In the genomic region with DNA sequence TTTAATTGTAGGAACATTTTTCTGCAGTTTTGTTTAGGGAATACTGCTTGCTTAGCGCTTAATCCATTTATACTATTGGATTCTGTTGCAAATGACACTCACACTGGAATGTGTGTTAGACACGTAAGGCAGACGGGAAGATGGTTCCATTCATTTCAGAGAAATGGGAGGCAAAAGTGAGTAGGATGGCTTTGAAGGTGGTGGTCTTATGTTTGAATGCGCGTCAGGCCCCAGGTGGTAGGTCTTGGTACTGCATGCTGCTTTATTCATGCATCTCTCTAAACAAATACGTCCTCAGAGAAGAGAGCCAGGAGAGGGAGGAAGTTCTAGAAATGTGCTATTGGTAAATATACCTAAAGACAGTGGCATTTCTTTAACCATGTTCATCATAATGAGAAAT, we compare ENCODE assay signal across 1 cellular context.
TF ChIP-seq lines count a peak whose summit lies in the region.

No MANE protein-coding gene starts in this region.

TF ChIP-seq in SK-N-SH, 30 proteins besides CTCF, POLR2A, EP300 and RAD21 (continued from another document):
- TF ChIP-seq IRF3 (IDR thresholded peaks at IDR 0.05; ENCODE audit: low read depth, low read length) (no peak), TEAD4 (IDR thresholded peaks at IDR 0.05; ENCODE audit: borderline replicate concordance, insufficient read depth) (no peak), NFIC (IDR thresholded peaks at IDR 0.05; ENCODE audit: borderline replicate concordance) (no peak), GATA2 (CRISPR knock-in tag; IDR thresholded peaks at IDR 0.05) (no peak), JUND (IDR thresholded peaks at IDR 0.05) (no peak), EZH2phosphoT487 (IDR thresholded peaks at IDR 0.05; ENCODE audit: borderline replicate concordance, low read depth) (no peak), MEF2A (IDR thresholded peaks at IDR 0.05; ENCODE audit: borderline replicate concordance, low read depth) (no peak), RCOR1 (IDR thresholded peaks at IDR 0.05; ENCODE audit: low read length) (no peak), SMC3 (IDR thresholded peaks at IDR 0.05; ENCODE audit: low read depth, low read length) (no peak), PBX3 (IDR thresholded peaks at IDR 0.05) (no peak), SIN3A (IDR thresholded peaks at IDR 0.05; ENCODE audit: borderline replicate concordance, low read depth, low read length) (no peak)
- TF ChIP-seq, protein P1, sequence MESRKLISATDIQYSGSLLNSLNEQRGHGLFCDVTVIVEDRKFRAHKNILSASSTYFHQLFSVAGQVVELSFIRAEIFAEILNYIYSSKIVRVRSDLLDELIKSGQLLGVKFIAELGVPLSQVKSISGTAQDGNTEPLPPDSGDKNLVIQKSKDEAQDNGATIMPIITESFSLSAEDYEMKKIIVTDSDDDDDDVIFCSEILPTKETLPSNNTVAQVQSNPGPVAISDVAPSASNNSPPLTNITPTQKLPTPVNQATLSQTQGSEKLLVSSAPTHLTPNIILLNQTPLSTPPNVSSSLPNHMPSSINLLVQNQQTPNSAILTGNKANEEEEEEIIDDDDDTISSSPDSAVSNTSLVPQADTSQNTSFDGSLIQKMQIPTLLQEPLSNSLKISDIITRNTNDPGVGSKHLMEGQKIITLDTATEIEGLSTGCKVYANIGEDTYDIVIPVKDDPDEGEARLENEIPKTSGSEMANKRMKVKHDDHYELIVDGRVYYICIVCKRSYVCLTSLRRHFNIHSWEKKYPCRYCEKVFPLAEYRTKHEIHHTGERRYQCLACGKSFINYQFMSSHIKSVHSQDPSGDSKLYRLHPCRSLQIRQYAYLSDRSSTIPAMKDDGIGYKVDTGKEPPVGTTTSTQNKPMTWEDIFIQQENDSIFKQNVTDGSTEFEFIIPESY (IDR thresholded peaks at IDR 0.05; ENCODE audit: borderline replicate concordance, low read depth): no peak
